1 cellular context compared by ENCODE assay signal in genomic region chr12:9064201-9064814, GRCh38.
TF ChIP-seq lines count a peak whose summit lies in the region.

No MANE protein-coding gene starts in this region.

TF ChIP-seq in HepG2, 621 proteins besides CTCF, POLR2A, EP300 and RAD21 (continued from another document and continues in another):
- TF ChIP-seq ZNF362 (CRISPR knock-in tag; IDR thresholded peaks at IDR 0.05; ENCODE audit: borderline replicate concordance): no peak
- TF ChIP-seq ZNF841 (CRISPR knock-in tag; IDR thresholded peaks at IDR 0.05; ENCODE audit: borderline replicate concordance): no peak
- TF ChIP-seq ATF2 (CRISPR knock-in tag; IDR thresholded peaks at IDR 0.05): peak; percentile 12; the same call in 1 of the 2 replicates
- TF ChIP-seq ESRRA (CRISPR knock-in tag; IDR thresholded peaks at IDR 0.05; ENCODE audit: low read depth): peak; percentile 54; the same call in 1 of the 2 replicates
- TF ChIP-seq ZNF704 (CRISPR knock-in tag; IDR thresholded peaks at IDR 0.05; ENCODE audit: borderline replicate concordance): no peak; the same call in 1 of the 2 replicates
- peak; percentile 65; the same call in 1 of the 2 replicates for TF ChIP-seq ZGPAT (CRISPR knock-in tag; IDR thresholded peaks at IDR 0.05)
- TF ChIP-seq ZNF570 (CRISPR knock-in tag; IDR thresholded peaks at IDR 0.05; ENCODE audit: borderline replicate concordance): no peak; the same call in 1 of the 2 replicates
- peak; percentile 99 for TF ChIP-seq AGO1 (IDR thresholded peaks at IDR 0.05; ENCODE audit: low read depth, low read length, poor library complexity, severe bottlenecking)
- TF ChIP-seq KLF6 (CRISPR knock-in tag; IDR thresholded peaks at IDR 0.05): peak; percentile 18; the same call in 1 of the 2 replicates
- peak; percentile 46; the same call in 1 of the 2 replicates for TF ChIP-seq SNAPC4 (CRISPR knock-in tag; IDR thresholded peaks at IDR 0.05)
- TF ChIP-seq ZNF354B (CRISPR knock-in tag; IDR thresholded peaks at IDR 0.05): no peak
- peak; percentile 47; the same call in 1 of the 2 replicates for TF ChIP-seq HDAC1 (CRISPR knock-in tag; IDR thresholded peaks at IDR 0.05)
- TF ChIP-seq NCOA2 (CRISPR knock-in tag; IDR thresholded peaks at IDR 0.05): peak; percentile 1; the same call in 1 of the 2 replicates
- no peak for TF ChIP-seq JUNB (CRISPR knock-in tag; IDR thresholded peaks at IDR 0.05; ENCODE audit: borderline replicate concordance)
- no peak for TF ChIP-seq ZNF616 (CRISPR knock-in tag; IDR thresholded peaks at IDR 0.05; ENCODE audit: low read depth)
- TF ChIP-seq BCLAF1 (IDR thresholded peaks at IDR 0.05): no peak
- TF ChIP-seq NFKBIZ (CRISPR knock-in tag; IDR thresholded peaks at IDR 0.05): no peak
- no peak for TF ChIP-seq KLF12 (CRISPR knock-in tag; IDR thresholded peaks at IDR 0.05; ENCODE audit: borderline replicate concordance)
- TF ChIP-seq ZNF18 (CRISPR knock-in tag; IDR thresholded peaks at IDR 0.05; ENCODE audit: insufficient replicate concordance): peak; percentile 54
- peak; percentile 88 for TF ChIP-seq ZNF563 (CRISPR knock-in tag; IDR thresholded peaks at IDR 0.05)
- no peak for TF ChIP-seq ZNF713 (CRISPR knock-in tag; IDR thresholded peaks at IDR 0.05)
- no peak for TF ChIP-seq TRIM22 (IDR thresholded peaks at IDR 0.05)
- peak; percentile 33; the same call in 1 of the 2 replicates for TF ChIP-seq PAXIP1 (CRISPR knock-in tag; conservative IDR thresholded peaks at IDR 0.05)
- TF ChIP-seq ZBTB14 (CRISPR knock-in tag; IDR thresholded peaks at IDR 0.05): no peak
- TF ChIP-seq ATF1 (CRISPR knock-in tag; IDR thresholded peaks at IDR 0.05): no peak
- TF ChIP-seq MXI1 (IDR thresholded peaks at IDR 0.05; ENCODE audit: borderline replicate concordance, low read depth, low read length): peak; percentile 35; the same call in 1 of the 3 replicates
- peak; percentile 38; the same call in 1 of the 2 replicates for TF ChIP-seq SPEN (CRISPR knock-in tag; IDR thresholded peaks at IDR 0.05; ENCODE audit: low read depth)
- peak; percentile 63; the same call in 1 of the 2 replicates for TF ChIP-seq ZNF547 (CRISPR knock-in tag; IDR thresholded peaks at IDR 0.05)
- TF ChIP-seq ZNF3 (CRISPR knock-in tag; IDR thresholded peaks at IDR 0.05): no peak
- TF ChIP-seq BRD4 (CRISPR knock-in tag; IDR thresholded peaks at IDR 0.05): no peak; the same call in 1 of the 2 replicates
- TF ChIP-seq SIN3B (IDR thresholded peaks at IDR 0.05; ENCODE audit: low read length): no peak
- peak; percentile 66 for TF ChIP-seq HIVEP1 (CRISPR knock-in tag; IDR thresholded peaks at IDR 0.05)
- TF ChIP-seq ZSCAN12 (CRISPR knock-in tag; IDR thresholded peaks at IDR 0.05): no peak
- peak; percentile 12; the same call in 1 of the 2 replicates for TF ChIP-seq ZNF605 (CRISPR knock-in tag; IDR thresholded peaks at IDR 0.05)
